In genomic region chr16:85839681-85840240, GRCh38 we compare ENCODE assay signal across 1 cellular context.
TF ChIP-seq lines count a peak whose summit lies in the region.

No MANE protein-coding gene starts in this region.

TF ChIP-seq in GM12878, 131 proteins besides CTCF, POLR2A, EP300 and RAD21:
- peak; percentile 28; the same call in 1 of the 2 replicates for TF ChIP-seq RUNX3 (IDR thresholded peaks at IDR 0.05; ENCODE audit: low read length)
- no peak for TF ChIP-seq E4F1 (IDR thresholded peaks at IDR 0.05; ENCODE audit: borderline replicate concordance, partially characterized antibody)
